ENCODE assay signal across 1 cellular context in genomic region chr21:44294391-44295162, GRCh38.
TF ChIP-seq lines count a peak whose summit lies in the region.

No MANE protein-coding gene starts in this region.

TF ChIP-seq in IMR-90, 13 proteins besides CTCF, POLR2A, EP300 and RAD21:
- no peak for TF ChIP-seq USF2 (IDR thresholded peaks at IDR 0.05; ENCODE audit: low read depth, low read length)
- no peak for TF ChIP-seq BHLHE40 (IDR thresholded peaks at IDR 0.05; ENCODE audit: low read depth, low read length)
- no peak for TF ChIP-seq CHD1 (IDR thresholded peaks at IDR 0.05; ENCODE audit: low read depth, low read length)
- TF ChIP-seq CEBPB (IDR thresholded peaks at IDR 0.05; ENCODE audit: low read depth, low read length), result no peak
- TF ChIP-seq RFX5 (IDR thresholded peaks at IDR 0.05; ENCODE audit: low read depth, low read length), result no peak
- no peak for TF ChIP-seq ELK1 (IDR thresholded peaks at IDR 0.05; ENCODE audit: borderline replicate concordance, low read depth, low read length)
- no peak for TF ChIP-seq MAZ (IDR thresholded peaks at IDR 0.05; ENCODE audit: borderline replicate concordance, low read depth, low read length)
- TF ChIP-seq MXI1 (IDR thresholded peaks at IDR 0.05; ENCODE audit: borderline replicate concordance, low read depth, low read length), result no peak
- TF ChIP-seq RCOR1 (IDR thresholded peaks at IDR 0.05; ENCODE audit: insufficient replicate concordance, low read length), result no peak
- no peak for TF ChIP-seq SMC3 (IDR thresholded peaks at IDR 0.05; ENCODE audit: low read depth, low read length)
- no peak for TF ChIP-seq FOS (IDR thresholded peaks at IDR 0.05; ENCODE audit: low read depth, low read length)
- TF ChIP-seq NFE2L2 (IDR thresholded peaks at IDR 0.05; ENCODE audit: low read depth, low read length), result no peak
- no peak for TF ChIP-seq MAFK (IDR thresholded peaks at IDR 0.05; ENCODE audit: low read depth, low read length)
